8 cellular contexts compared by ENCODE assay signal in genomic region chr3:171772427-171773056, GRCh38. TPM values are rescaled to one million over a fixed set of nuclear protein-coding genes. Genes with fewer than 3 reads are reported as not detected.
A peak's percentile ranks its signal among the peaks of the same experiment; 100 is the strongest.
DNase-seq lines count a peak whose midpoint lies in the region; ATAC-seq and TF ChIP-seq lines count a peak whose summit lies in the region.

No MANE protein-coding gene starts in this region.

- DNase-seq in DMS114 treated with DMSO at 0.1 percent for 48 hours (lab: John Stamatoyannopoulos, UW; ENCODE audit: unreplicated experiment) (peak; percentile 59), NCI-H748 treated with DMSO at 0.1 percent for 48 hours (lab: John Stamatoyannopoulos, UW) (peak; percentile 34), fibroblast of mammary gland (ENCODE audit: low read depth) (peak; percentile 80), occipital lobe (lab: John Stamatoyannopoulos, UW) (peak; percentile 26)
- peak; percentile 12 for DNase-seq in activated CD8-positive, alpha-beta memory T cell treated with anti-CD3 and anti-CD28 coated beads, Interleukin-2, amount 50 U/mL, for 1 hour (ENCODE audit: extremely low read depth)
- no peak for DNase-seq in activated T-helper 1 cell treated with anti-CD3 and anti-CD28 coated beads, Interleukin-12 subunit alpha, Interleukin-12 subunit beta, Interleukin-2, Interleukin-4 antibody, amounts not matched to agents 30 ng/mL and 10 ng/mL and 1 ng/mL, durations not matched to agents 14 hours and 24 hours and 36 hours (ENCODE audit: low spot score)

- no peak overlapping the region for H3K27ac Mint-ChIP-seq in activated T-helper 1 cell treated with anti-CD3 and anti-CD28 coated beads, Interleukin-12 subunit alpha, Interleukin-12 subunit beta, Interleukin-2, Interleukin-4 antibody, amounts not matched to agents 30 ng/mL and 10 ng/mL and 1 ng/mL, durations not matched to agents 14 hours and 24 hours and 36 hours

- no peaks in the 10 kb centered on the region for H3K4me1 Mint-ChIP-seq in activated T-helper 1 cell treated with anti-CD3 and anti-CD28 coated beads, Interleukin-12 subunit alpha, Interleukin-12 subunit beta, Interleukin-2, Interleukin-4 antibody, amounts not matched to agents 30 ng/mL and 10 ng/mL and 1 ng/mL, durations not matched to agents 14 hours and 24 hours and 36 hours (ENCODE audit: low read depth)

- intact Hi-C loops in activated T-helper 1 cell treated with anti-CD3 and anti-CD28 coated beads, Interleukin-12 subunit alpha, Interleukin-12 subunit beta, Interleukin-2, Interleukin-4 antibody, amounts not matched to agents 30 ng/mL and 10 ng/mL and 1 ng/mL, durations not matched to agents 14 hours and 24 hours and 36 hours (cut with micrococcal nuclease), result loop anchor here (1.0 to 5.0 kb wide), 7 partner anchors 65 to 811 kb away; no protein-coding TSS in a partner anchor

- TF ChIP-seq CTCF in fibroblast of mammary gland (conservative IDR thresholded peaks at IDR 0.05; ENCODE audit: control insufficient read depth, insufficient read depth, low read depth, low read length), result peak; percentile 85

- ATAC-seq in HG03565 (IDR thresholded peaks at IDR 0.05; ENCODE audit: unreplicated experiment) (peak; percentile 45), GM18868 (IDR thresholded peaks at IDR 0.05; ENCODE audit: unreplicated experiment) (no peak)

- H3K36me3 Mint-ChIP-seq in activated T-helper 1 cell treated with anti-CD3 and anti-CD28 coated beads, Interleukin-12 subunit alpha, Interleukin-12 subunit beta, Interleukin-2, Interleukin-4 antibody, amounts not matched to agents 30 ng/mL and 10 ng/mL and 1 ng/mL, durations not matched to agents 14 hours and 24 hours and 36 hours (ENCODE audit: low read depth), result no peaks in the 10 kb centered on the region

- peaks cover 21% of the 10 kb centered on the region for H3K27me3 Mint-ChIP-seq in activated T-helper 1 cell treated with anti-CD3 and anti-CD28 coated beads, Interleukin-12 subunit alpha, Interleukin-12 subunit beta, Interleukin-2, Interleukin-4 antibody, amounts not matched to agents 30 ng/mL and 10 ng/mL and 1 ng/mL, durations not matched to agents 14 hours and 24 hours and 36 hours (ENCODE audit: insufficient read depth)

- H3K4me3 ChIP-seq in fibroblast of mammary gland (ENCODE audit: control insufficient read depth, low read depth, low read length), result no peak overlapping the region

- no peaks in the 10 kb centered on the region for H3K9me3 Mint-ChIP-seq in activated T-helper 1 cell treated with anti-CD3 and anti-CD28 coated beads, Interleukin-12 subunit alpha, Interleukin-12 subunit beta, Interleukin-2, Interleukin-4 antibody, amounts not matched to agents 30 ng/mL and 10 ng/mL and 1 ng/mL, durations not matched to agents 14 hours and 24 hours and 36 hours

- H3K4me3 Mint-ChIP-seq in activated T-helper 1 cell treated with anti-CD3 and anti-CD28 coated beads, Interleukin-12 subunit alpha, Interleukin-12 subunit beta, Interleukin-2, Interleukin-4 antibody, amounts not matched to agents 30 ng/mL and 10 ng/mL and 1 ng/mL, durations not matched to agents 14 hours and 24 hours and 36 hours, result no peak overlapping the region

RNA-seq across cellular contexts. Expression of gene PLD1, which starts 37.7 kb away (rescaled TPM):
- total RNA-seq in occipital lobe, result 6.6 TPM
- total RNA-seq in activated T-helper 1 cell treated with anti-CD3 and anti-CD28 coated beads, Interleukin-12 subunit alpha, Interleukin-12 subunit beta, Interleukin-2, Interleukin-4 antibody, amounts not matched to agents 30 ng/mL and 10 ng/mL and 1 ng/mL, durations not matched to agents 14 hours and 24 hours and 36 hours, result 0.15 and 0.29 TPM in 2 replicates
